Comparison of ENCODE assay signal across 22 cellular contexts in the genomic region with DNA sequence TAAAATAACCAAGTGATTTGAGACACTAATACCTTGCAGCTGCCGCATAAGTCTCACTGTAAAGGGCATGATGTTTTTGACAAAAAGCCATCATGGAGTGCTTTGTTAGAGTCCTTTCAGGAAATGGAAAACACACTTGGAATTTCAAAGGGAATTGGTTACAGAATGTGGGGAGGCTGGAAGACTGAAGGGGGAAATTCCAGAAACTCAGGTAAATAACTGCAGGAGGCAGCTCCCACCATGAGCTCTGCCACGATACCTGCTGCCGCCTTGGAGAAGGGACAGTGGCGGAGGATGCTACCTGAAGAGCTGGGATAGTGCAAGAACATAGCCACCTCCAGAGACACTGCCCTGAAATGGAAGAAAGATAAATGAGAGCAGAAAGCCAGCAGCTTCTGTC.
DNase-seq lines count a peak whose midpoint lies in the region; ATAC-seq and TF ChIP-seq lines count a peak whose summit lies in the region.
"Had no signal": no experiment of that assay in that cellular context is flagged by ENCODE, and none has a peak within 500 bp of the region (broad histone marks: within the 10 kb centered on the region; RNA-seq: fewer than 3 reads in every experiment).

No MANE protein-coding gene starts in this region.

- H3F3A ChIP-seq in GM23338 (replicated peaks; ENCODE audit: low read depth) = no peaks in the 10 kb centered on the region
- H3F3A ChIP-seq in GM23248 (ENCODE audit: insufficient read depth) = no peaks in the 10 kb centered on the region

- 38 to 47% methylated on average over 4 of the region's 4 CpGs for WGBS in GM23248 (ENCODE audit: low coverage in 1 of 2, low lambda C conversion rate in 2 of 2, missing lambda C conversion rate in 2 of 2), 2 experiments

- H3K27me3 ChIP-seq in GM23338 (ENCODE audit: insufficient read depth) = no peaks in the 10 kb centered on the region
- H3K27me3 ChIP-seq in HUES6 (ENCODE audit: control insufficient read depth, insufficient read depth, low read length) = no peaks in the 10 kb centered on the region
- no peaks in the 10 kb centered on the region for H3K27me3 ChIP-seq in iPS-20b (ENCODE audit: insufficient read depth, low read length)
- no peaks in the 10 kb centered on the region for H3K27me3 ChIP-seq in GM23248 (replicated peaks; ENCODE audit: insufficient read depth)
- H3K27me3 ChIP-seq: Peyer's patch had no signal

- H3K4me1 Mint-ChIP-seq in GM23338 = peaks cover 56% of the 10 kb centered on the region
- peaks cover 68% of the 10 kb centered on the region for H3K4me1 Mint-ChIP-seq in activated T-helper 2 cell treated with anti-CD3 and anti-CD28 coated beads, Interferon-gamma antibody, Interleukin-2, Interleukin-4, amounts not matched to agents 10 μg/mL and 5 μg/mL and 100 μg/mL, durations not matched to agents 14 hours and 24 hours and 36 hours (ENCODE audit: low read depth)
- peaks cover 37% of the 10 kb centered on the region for H3K4me1 Mint-ChIP-seq in activated CD8-positive, alpha-beta memory T cell treated with anti-CD3 and anti-CD28 coated beads, Interleukin-2, amount 10 ng/mL, durations not matched to agents 7 days and 5 days

- H3K9ac ChIP-seq in HUES6 (ENCODE audit: low read length) (peak overlapping the region; percentile 20), iPS-20b (ENCODE audit: low read depth, low read length) (peak overlapping the region; percentile 41; the same call in 1 of the 2 replicates), GM23248 (no peak overlapping the region)

- no peaks in the 10 kb centered on the region for H3K36me3 Mint-ChIP-seq in GM23338 (ENCODE audit: low read depth)
- peaks cover 73% of the 10 kb centered on the region for H3K36me3 Mint-ChIP-seq in activated T-helper 2 cell treated with anti-CD3 and anti-CD28 coated beads, Interferon-gamma antibody, Interleukin-2, Interleukin-4, amounts not matched to agents 10 μg/mL and 5 μg/mL and 100 μg/mL, durations not matched to agents 14 hours and 24 hours and 36 hours (ENCODE audit: low read depth)
- no peaks in the 10 kb centered on the region for H3K36me3 Mint-ChIP-seq in activated CD8-positive, alpha-beta memory T cell treated with anti-CD3 and anti-CD28 coated beads, Interleukin-2, amount 10 ng/mL, durations not matched to agents 7 days and 5 days

- H3K4me1 ChIP-seq in GM23338 (ENCODE audit: insufficient read depth) (peaks cover 39% of the 10 kb centered on the region), HUES6 (ENCODE audit: control insufficient read depth, insufficient read depth, low read length) (peaks cover 40% of the 10 kb centered on the region), iPS-20b (ENCODE audit: insufficient read depth, low read length) (peaks cover 28% of the 10 kb centered on the region; the same call in 1 of the 2 replicates), GM23248 (ENCODE audit: insufficient read depth) (no peaks in the 10 kb centered on the region)
- H3K4me1 ChIP-seq: Caco-2, Peyer's patch had no signal

- H3K4me2 ChIP-seq in GM23338 = no peak overlapping the region
- no peak overlapping the region for H3K4me2 ChIP-seq in GM23248 (ENCODE audit: unreplicated experiment)

- peak; percentile 88 for ATAC-seq in GM23338
- no peak for ATAC-seq in HG02870 (IDR thresholded peaks at IDR 0.05; ENCODE audit: unreplicated experiment)
- no peak for ATAC-seq in activated CD8-positive, alpha-beta memory T cell treated with anti-CD3 and anti-CD28 coated beads, Interleukin-2, amount 10 ng/mL, durations not matched to agents 7 days and 5 days
- ATAC-seq: K562, Right ventricle myocardium inferior had no signal

- no peak overlapping the region for H2AFZ ChIP-seq in GM23338
- no peak overlapping the region for H2AFZ ChIP-seq in GM23248

- H3K27me3 Mint-ChIP-seq in GM23338 (ENCODE audit: insufficient read depth, low read depth, poor library complexity) = peaks cover 10% of the 10 kb centered on the region
- no peaks in the 10 kb centered on the region for H3K27me3 Mint-ChIP-seq in activated T-helper 2 cell treated with anti-CD3 and anti-CD28 coated beads, Interferon-gamma antibody, Interleukin-2, Interleukin-4, amounts not matched to agents 10 μg/mL and 5 μg/mL and 100 μg/mL, durations not matched to agents 14 hours and 24 hours and 36 hours (ENCODE audit: low read depth)
- H3K27me3 Mint-ChIP-seq in activated CD8-positive, alpha-beta memory T cell treated with anti-CD3 and anti-CD28 coated beads, Interleukin-2, amount 10 ng/mL, durations not matched to agents 7 days and 5 days = peaks cover 2% of the 10 kb centered on the region

- no peak overlapping the region for H3K4me3 ChIP-seq in GM23338
- H3K4me3 ChIP-seq in HUES6 (ENCODE audit: low read depth, low read length) = no peak overlapping the region
- H3K4me3 ChIP-seq in iPS-20b (ENCODE audit: low read length) = no peak overlapping the region; the same call in 1 of the 2 replicates
- H3K4me3 ChIP-seq in GM23248 = no peak overlapping the region
- H3K4me3 ChIP-seq: K562, Peyer's patch had no signal

- peak overlapping the region; percentile 58; the same call in 1 of the 2 replicates for H3K27ac Mint-ChIP-seq in GM23338
- peak overlapping the region; percentile 83 for H3K27ac Mint-ChIP-seq in activated T-helper 2 cell treated with anti-CD3 and anti-CD28 coated beads, Interferon-gamma antibody, Interleukin-2, Interleukin-4, amounts not matched to agents 10 μg/mL and 5 μg/mL and 100 μg/mL, durations not matched to agents 14 hours and 24 hours and 36 hours
- H3K27ac Mint-ChIP-seq in activated CD8-positive, alpha-beta memory T cell treated with anti-CD3 and anti-CD28 coated beads, Interleukin-2, amount 10 ng/mL, durations not matched to agents 7 days and 5 days = no peak overlapping the region

- 0 out of 2 replicates have a peak, but pooled peaks cover 4% of the 10 kb centered on the region for H3K9me2 ChIP-seq in GM23338 (ENCODE audit: insufficient read depth)
- H3K9me2 ChIP-seq in GM23248 (ENCODE audit: insufficient read depth) = no peaks in the 10 kb centered on the region

- in situ Hi-C loops in GM23248 (cut with MboI) = no loop called here

- no peaks in the 10 kb centered on the region for H3K36me3 ChIP-seq in GM23338 (ENCODE audit: insufficient read depth)
- H3K36me3 ChIP-seq in HUES6 (ENCODE audit: control insufficient read depth, insufficient read depth, low read length) = no peaks in the 10 kb centered on the region
- H3K36me3 ChIP-seq in iPS-20b (ENCODE audit: insufficient read depth, low read depth, low read length) = no peaks in the 10 kb centered on the region
- H3K36me3 ChIP-seq in GM23248 (ENCODE audit: low read depth) = no peaks in the 10 kb centered on the region

- H3K79me2 ChIP-seq in GM23338 (replicated peaks; ENCODE audit: insufficient read depth) (no peaks in the 10 kb centered on the region), GM23248 (ENCODE audit: insufficient read depth) (no peaks in the 10 kb centered on the region)

- no peaks in the 10 kb centered on the region for H4K20me1 ChIP-seq in GM23338 (replicated peaks; ENCODE audit: insufficient read depth)
- H4K20me1 ChIP-seq in GM23248 (ENCODE audit: insufficient read depth) = no peaks in the 10 kb centered on the region

- CTCF ChIA-PET in activated CD8-positive, alpha-beta memory T cell treated with anti-CD3 and anti-CD28 coated beads, Interleukin-2, amount 10 ng/mL, durations not matched to agents 7 days and 5 days (lab: Charles Lee) = interaction anchor here (0.9 kb wide), 1 partner anchor 81 kb away, joined by 3 read pairs; no protein-coding TSS in a partner anchor

- H3K27ac ChIP-seq in GM23338 (ENCODE audit: low read depth) = no peak overlapping the region; the same call in 1 of the 2 replicates
- H3K27ac ChIP-seq in HUES6 (ENCODE audit: low read depth, low read length) = no peak overlapping the region
- peak overlapping the region; percentile 16 for H3K27ac ChIP-seq in iPS-20b (ENCODE audit: low read length)
- no peak overlapping the region for H3K27ac ChIP-seq in GM23248
- H3K27ac ChIP-seq: HL-60, Peyer's patch had no signal

- no peak for TF ChIP-seq CTCF in GM23338 (conservative IDR thresholded peaks at IDR 0.05; ENCODE audit: low read depth in 2 of 2)

- intact Hi-C loops in activated T-helper 2 cell treated with anti-CD3 and anti-CD28 coated beads, Interferon-gamma antibody, Interleukin-2, Interleukin-4, amounts not matched to agents 10 μg/mL and 5 μg/mL and 100 μg/mL, durations not matched to agents 14 hours and 24 hours and 36 hours (cut with micrococcal nuclease) = loop anchor here (1.0 kb wide), 1 partner anchor 15 kb away; no protein-coding TSS in a partner anchor

- DNase-seq in GM23338 (ENCODE audit: low spot score) = peak; percentile 81
- DNase-seq in activated T-helper 2 cell treated with anti-CD3 and anti-CD28 coated beads, Interferon-gamma antibody, Interleukin-2, Interleukin-4, amounts not matched to agents 10 μg/mL and 5 μg/mL and 100 μg/mL, durations not matched to agents 14 hours and 24 hours and 36 hours (ENCODE audit: low spot score) = no peak
- DNase-seq in NCI-H1436 treated with DMSO at 0.1 percent for 48 hours (lab: John Stamatoyannopoulos, UW) = no peak
- no peak for DNase-seq in GM23248
- no peak for DNase-seq in activated CD8-positive, alpha-beta memory T cell treated with anti-CD3 and anti-CD28 coated beads, Interleukin-2, amount 10 ng/mL, durations not matched to agents 7 days and 5 days
- DNase-seq: ACHN, AML-193, Caco-2, DMS153, HCEC 1CT, MV-4-11, NCI-H1436, NCI-H2029 treated with DMSO at 0.1 percent for 48 hours, NCI-H2171 treated with DMSO at 0.1 percent for 48 hours, Peyer's patch had no signal

- H3K9me3 Mint-ChIP-seq in GM23338 = no peaks in the 10 kb centered on the region
- H3K9me3 Mint-ChIP-seq in activated T-helper 2 cell treated with anti-CD3 and anti-CD28 coated beads, Interferon-gamma antibody, Interleukin-2, Interleukin-4, amounts not matched to agents 10 μg/mL and 5 μg/mL and 100 μg/mL, durations not matched to agents 14 hours and 24 hours and 36 hours = no peaks in the 10 kb centered on the region
- H3K9me3 Mint-ChIP-seq in activated CD8-positive, alpha-beta memory T cell treated with anti-CD3 and anti-CD28 coated beads, Interleukin-2, amount 10 ng/mL, durations not matched to agents 7 days and 5 days (ENCODE audit: low read depth) = no peaks in the 10 kb centered on the region
- H3K9me3 Mint-ChIP-seq: CD14-positive monocyte had no signal

- H3K9me3 ChIP-seq in HUES6 (ENCODE audit: control insufficient read depth, insufficient read depth, low read depth, low read length) = no peaks in the 10 kb centered on the region
- H3K9me3 ChIP-seq in iPS-20b (ENCODE audit: insufficient read depth, low read depth, low read length) = no peaks in the 10 kb centered on the region
- no peaks in the 10 kb centered on the region for H3K9me3 ChIP-seq in GM23248 (ENCODE audit: low read depth)
- H3K9me3 ChIP-seq: Caco-2, Peyer's patch had no signal

- no peak overlapping the region for H3K4me3 Mint-ChIP-seq in GM23338
- H3K4me3 Mint-ChIP-seq in activated T-helper 2 cell treated with anti-CD3 and anti-CD28 coated beads, Interferon-gamma antibody, Interleukin-2, Interleukin-4, amounts not matched to agents 10 μg/mL and 5 μg/mL and 100 μg/mL, durations not matched to agents 14 hours and 24 hours and 36 hours (ENCODE audit: low read depth) = no peak overlapping the region
- H3K4me3 Mint-ChIP-seq in activated CD8-positive, alpha-beta memory T cell treated with anti-CD3 and anti-CD28 coated beads, Interleukin-2, amount 10 ng/mL, durations not matched to agents 7 days and 5 days = no peak overlapping the region
- H3K4me3 Mint-ChIP-seq: CD14-positive monocyte had no signal
